1 cellular context compared by ENCODE assay signal in the genomic region with DNA sequence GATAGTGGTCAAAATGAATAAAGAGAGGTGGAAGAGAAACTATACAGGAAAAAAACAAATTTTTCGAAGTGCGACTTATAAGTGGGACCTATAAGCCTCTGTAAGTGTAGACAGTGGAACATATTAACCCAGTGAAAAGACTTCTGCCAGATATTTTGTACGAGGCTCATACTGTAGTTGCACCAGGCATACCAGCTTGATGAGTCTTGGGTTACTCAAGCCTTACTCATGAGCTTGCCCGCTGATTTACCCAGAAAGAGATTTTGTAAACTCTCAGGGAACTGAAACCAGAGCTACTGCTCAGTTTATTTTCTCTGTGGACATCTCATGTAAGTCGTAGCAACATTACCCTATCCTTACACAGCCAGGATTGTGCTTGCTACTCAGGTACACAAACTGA.
A peak's percentile ranks its signal among the peaks of the same experiment; 100 is the strongest.
TF ChIP-seq lines count a peak whose summit lies in the region.

No MANE protein-coding gene starts in this region.

TF ChIP-seq in SK-N-SH, 30 proteins besides CTCF, POLR2A, EP300 and RAD21 (continued from another document):
- TF ChIP-seq FOXJ3 (CRISPR knock-in tag; IDR thresholded peaks at IDR 0.05) (no peak), SMC3 (IDR thresholded peaks at IDR 0.05; ENCODE audit: low read depth, low read length) (no peak), SIN3A (IDR thresholded peaks at IDR 0.05; ENCODE audit: borderline replicate concordance, low read depth, low read length) (no peak)
- TF ChIP-seq, protein P1, sequence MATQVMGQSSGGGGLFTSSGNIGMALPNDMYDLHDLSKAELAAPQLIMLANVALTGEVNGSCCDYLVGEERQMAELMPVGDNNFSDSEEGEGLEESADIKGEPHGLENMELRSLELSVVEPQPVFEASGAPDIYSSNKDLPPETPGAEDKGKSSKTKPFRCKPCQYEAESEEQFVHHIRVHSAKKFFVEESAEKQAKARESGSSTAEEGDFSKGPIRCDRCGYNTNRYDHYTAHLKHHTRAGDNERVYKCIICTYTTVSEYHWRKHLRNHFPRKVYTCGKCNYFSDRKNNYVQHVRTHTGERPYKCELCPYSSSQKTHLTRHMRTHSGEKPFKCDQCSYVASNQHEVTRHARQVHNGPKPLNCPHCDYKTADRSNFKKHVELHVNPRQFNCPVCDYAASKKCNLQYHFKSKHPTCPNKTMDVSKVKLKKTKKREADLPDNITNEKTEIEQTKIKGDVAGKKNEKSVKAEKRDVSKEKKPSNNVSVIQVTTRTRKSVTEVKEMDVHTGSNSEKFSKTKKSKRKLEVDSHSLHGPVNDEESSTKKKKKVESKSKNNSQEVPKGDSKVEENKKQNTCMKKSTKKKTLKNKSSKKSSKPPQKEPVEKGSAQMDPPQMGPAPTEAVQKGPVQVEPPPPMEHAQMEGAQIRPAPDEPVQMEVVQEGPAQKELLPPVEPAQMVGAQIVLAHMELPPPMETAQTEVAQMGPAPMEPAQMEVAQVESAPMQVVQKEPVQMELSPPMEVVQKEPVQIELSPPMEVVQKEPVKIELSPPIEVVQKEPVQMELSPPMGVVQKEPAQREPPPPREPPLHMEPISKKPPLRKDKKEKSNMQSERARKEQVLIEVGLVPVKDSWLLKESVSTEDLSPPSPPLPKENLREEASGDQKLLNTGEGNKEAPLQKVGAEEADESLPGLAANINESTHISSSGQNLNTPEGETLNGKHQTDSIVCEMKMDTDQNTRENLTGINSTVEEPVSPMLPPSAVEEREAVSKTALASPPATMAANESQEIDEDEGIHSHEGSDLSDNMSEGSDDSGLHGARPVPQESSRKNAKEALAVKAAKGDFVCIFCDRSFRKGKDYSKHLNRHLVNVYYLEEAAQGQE (IDR thresholded peaks at IDR 0.05; ENCODE audit: low read depth, low read length), result 0 out of 2 replicates have a peak, but pooled peaks have one; percentile 52
- TF ChIP-seq, protein P2, sequence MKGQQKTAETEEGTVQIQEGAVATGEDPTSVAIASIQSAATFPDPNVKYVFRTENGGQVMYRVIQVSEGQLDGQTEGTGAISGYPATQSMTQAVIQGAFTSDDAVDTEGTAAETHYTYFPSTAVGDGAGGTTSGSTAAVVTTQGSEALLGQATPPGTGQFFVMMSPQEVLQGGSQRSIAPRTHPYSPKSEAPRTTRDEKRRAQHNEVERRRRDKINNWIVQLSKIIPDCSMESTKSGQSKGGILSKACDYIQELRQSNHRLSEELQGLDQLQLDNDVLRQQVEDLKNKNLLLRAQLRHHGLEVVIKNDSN (IDR thresholded peaks at IDR 0.05; ENCODE audit: borderline replicate concordance, low read depth), result 0 out of 2 replicates have a peak, but pooled peaks have one; percentile 33
